17 cellular contexts compared by ENCODE assay signal in the genomic region with DNA sequence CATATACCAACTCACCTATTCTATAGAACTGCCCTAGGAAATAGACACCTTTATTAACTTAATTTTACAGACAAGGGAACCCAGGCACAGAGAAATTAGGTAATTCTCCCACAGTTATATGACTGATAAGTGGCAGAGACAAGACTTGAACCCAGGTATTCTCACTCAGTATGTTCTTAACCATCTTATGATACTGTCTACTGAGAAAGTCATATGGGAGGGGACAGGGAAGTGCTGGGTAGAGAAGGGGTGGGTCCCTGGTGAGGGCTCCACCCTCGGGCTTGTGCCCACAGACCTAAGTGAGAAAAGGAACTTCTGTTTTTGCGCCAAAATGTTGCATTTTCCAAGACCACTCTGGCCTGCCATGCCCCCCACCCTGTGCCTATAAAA.
"Had no signal": no experiment of that assay in that cellular context is flagged by ENCODE, and none has a peak within 500 bp of the region (broad histone marks: within the 10 kb centered on the region; RNA-seq: fewer than 3 reads in every experiment).

No MANE protein-coding gene starts in this region.

- H3K4me3 ChIP-seq: heart right ventricle, upper lobe of right lung had no signal

- H3K27ac Mint-ChIP-seq: activated naive CD4-positive, alpha-beta T cell treated with anti-CD3 and anti-CD28 coated beads, Interleukin-2, amount 10 ng/mL, durations not matched to agents 7 days and 5 days; dendritic cell treated with granulocyte-macrophage colony-stimulating factor and Interleukin-4, amounts not matched to agents 40 ng/mL and 50 ng/mL, for 4 days; natural killer cell had no signal

- H3K36me3 ChIP-seq: brain microvascular endothelial cell, heart right ventricle, upper lobe of right lung had no signal

- H3K4me1 ChIP-seq: heart right ventricle, upper lobe of right lung had no signal

- H3K4me1 Mint-ChIP-seq: activated naive CD4-positive, alpha-beta T cell treated with anti-CD3 and anti-CD28 coated beads, Interleukin-2, amount 10 ng/mL, durations not matched to agents 7 days and 5 days; natural killer cell had no signal

- H3K27ac ChIP-seq: brain microvascular endothelial cell, heart right ventricle, upper lobe of right lung, VCaP had no signal

- ATAC-seq: heart right ventricle, left cardiac atrium, natural killer cell, sciatic nerve, upper lobe of right lung had no signal

- H3K9me3 ChIP-seq: heart right ventricle, SK-N-SH, upper lobe of right lung had no signal

- H3K36me3 Mint-ChIP-seq: activated naive CD4-positive, alpha-beta T cell treated with anti-CD3 and anti-CD28 coated beads, Interleukin-2, amount 10 ng/mL, durations not matched to agents 7 days and 5 days; natural killer cell had no signal

- H3K9ac ChIP-seq: SK-N-SH had no signal

- H3K4me3 Mint-ChIP-seq: activated naive CD4-positive, alpha-beta T cell treated with anti-CD3 and anti-CD28 coated beads, Interleukin-2, amount 10 ng/mL, durations not matched to agents 7 days and 5 days; dendritic cell treated with granulocyte-macrophage colony-stimulating factor and Interleukin-4, amounts not matched to agents 40 ng/mL and 50 ng/mL, for 4 days; natural killer cell had no signal

- H3K27me3 Mint-ChIP-seq: activated naive CD4-positive, alpha-beta T cell treated with anti-CD3 and anti-CD28 coated beads, Interleukin-2, amount 10 ng/mL, durations not matched to agents 7 days and 5 days; dendritic cell treated with granulocyte-macrophage colony-stimulating factor and Interleukin-4, amounts not matched to agents 40 ng/mL and 50 ng/mL, for 4 days had no signal

- H3K9me3 Mint-ChIP-seq: activated naive CD4-positive, alpha-beta T cell treated with anti-CD3 and anti-CD28 coated beads, Interleukin-2, amount 10 ng/mL, durations not matched to agents 7 days and 5 days; dendritic cell treated with granulocyte-macrophage colony-stimulating factor and Interleukin-4, amounts not matched to agents 40 ng/mL and 50 ng/mL, for 4 days; natural killer cell had no signal

- H3K27me3 ChIP-seq: brain microvascular endothelial cell, upper lobe of right lung had no signal

- DNase-seq: activated CD4-positive, CD25-positive, alpha-beta regulatory T cell treated with anti-CD3 and anti-CD28 coated beads, Interleukin-2, amount 50 U/mL, for 72 hours; activated effector memory CD4-positive, alpha-beta T cell treated with anti-CD3 and anti-CD28 coated beads, Interleukin-2, amount 50 U/mL, for 16 hours; activated naive CD4-positive, alpha-beta T cell treated with anti-CD3 and anti-CD28 coated beads, Interleukin-2, amount 10 ng/mL, durations not matched to agents 7 days and 5 days; aorta; brain microvascular endothelial cell; effector CD4-positive, alpha-beta T cell; heart right ventricle; islet precursor cell; left cardiac atrium; midbrain; natural killer cell; SK-N-SH; small intestine; upper lobe of right lung had no signal

- H3K4me2 ChIP-seq: SK-N-SH had no signal
